ENCODE assay signal across 8 cellular contexts in genomic region chr10:133394064-133394663, GRCh38. TPM values are rescaled to one million over a fixed set of nuclear protein-coding genes. Genes with fewer than 3 reads are reported as not detected.
DNase-seq lines count a peak whose midpoint lies in the region; ATAC-seq, FAIRE-seq and TF ChIP-seq lines count a peak whose summit lies in the region.

Gene MTG1 (plus strand): TSS chr10:133394157. CDS start chr10:133394221, 64 bp downstream.

- no peaks in the 10 kb centered on the region for H3K27me3 ChIP-seq in NT2/D1 (ENCODE audit: insufficient read depth, insufficient read length)
- H3K27me3 ChIP-seq in endothelial cell of umbilical vein (ENCODE audit: control insufficient read depth in 2 of 2, insufficient read depth in 2 of 2, low read length in 2 of 2), result no peaks in the 10 kb centered on the region

- H3K4me2 ChIP-seq in endothelial cell of umbilical vein (ENCODE audit: insufficient read depth, low read length), result peak within 1 kb of the TSS; percentile 73

- peaks cover 2% of the 10 kb centered on the region for H3K4me1 ChIP-seq in NT2/D1 (ENCODE audit: insufficient read depth, insufficient read length)
- peaks cover 9% of the 10 kb centered on the region for H3K4me1 ChIP-seq in endothelial cell of umbilical vein (ENCODE audit: control insufficient read depth, extremely low read depth, insufficient read depth, low read length)

- ATAC-seq in GM19467 (IDR thresholded peaks at IDR 0.05; ENCODE audit: unreplicated experiment), result peak; percentile 70

- DNase-seq in COR-L47 (lab: John Stamatoyannopoulos, UW), result peak; percentile 80
- peak; percentile 94 for DNase-seq in HPDE6-E6E7 (ENCODE audit: extremely low spot score)
- DNase-seq in NT2/D1 (ENCODE audit: low read depth, low spot score), result peak; percentile 81
- peak; percentile 76 for DNase-seq in activated CD8-positive, alpha-beta memory T cell treated with anti-CD3 and anti-CD28 coated beads, Interleukin-2, amount 50 U/mL, for 24 hours (ENCODE audit: extremely low read depth)
- DNase-seq in endothelial cell of umbilical vein (ENCODE audit: low read depth, low spot score), result peak; percentile 90
- DNase-seq in midbrain (lab: John Stamatoyannopoulos, UW), result peak; percentile 97
- peak; percentile 94 to 99 for DNase-seq in stimulated activated CD8-positive, alpha-beta memory T cell treated with anti-CD3 and anti-CD28 coated beads, Interleukin-2, amount 100 ng/mL, for 48 hours (ENCODE audit: low read depth in 2 of 2)

- FAIRE-seq in endothelial cell of umbilical vein (lab: Jason Lieb, UNC), result peak; percentile 87

- POLR2A ChIA-PET in endothelial cell of umbilical vein (lab: Charles Lee), result no interaction called here

- peak; percentile 84 for TF ChIP-seq POLR2A in endothelial cell of umbilical vein (IDR thresholded peaks at IDR 0.05; ENCODE audit: low read depth, low read length)

- CTCF ChIA-PET in endothelial cell of umbilical vein (lab: Charles Lee), result no interaction called here

- H3K36me3 ChIP-seq in NT2/D1 (ENCODE audit: insufficient read depth, insufficient read length, low read length), result peaks cover 34% of the 10 kb centered on the region
- peaks cover 6 to 7% of the 10 kb centered on the region in 2 experiments for H3K36me3 ChIP-seq in endothelial cell of umbilical vein (ENCODE audit: control insufficient read depth in 2 of 2, extremely low read depth in 1 of 2, insufficient read depth in 2 of 2, low read length in 2 of 2)

- H3K9me1 ChIP-seq in endothelial cell of umbilical vein (replicated peaks; ENCODE audit: control insufficient read depth, extremely low read depth, insufficient read depth, low read length), result no peaks in the 10 kb centered on the region

- H3K4me3 ChIP-seq in NT2/D1 (ENCODE audit: insufficient read length, low read depth) (peak within 1 kb of the TSS; percentile 86), endothelial cell of umbilical vein (replicated peaks in 1 of 3; ENCODE audit: insufficient read depth in 1 of 3, low read depth in 1 of 3, low read length in 3 of 3) (peak within 1 kb of the TSS; percentile 46 to 83 (median 69))

- intact Hi-C loops in endothelial cell of umbilical vein (cut with micrococcal nuclease), result loop anchor here (1.0 to 5.0 kb wide), 4 partner anchors 16 to 87 kb away; partner anchors contain the start of genes ECHS1, TUBGCP2 and ZNF511

- H3K9ac ChIP-seq in NT2/D1 (ENCODE audit: insufficient read length, low read depth), result peak within 1 kb of the TSS; percentile 96
- H3K9ac ChIP-seq in endothelial cell of umbilical vein (replicated peaks; ENCODE audit: extremely low read depth, insufficient read depth, low read length), result peak within 1 kb of the TSS; percentile 76

- dilution Hi-C loops in endothelial cell of umbilical vein (cut with MboI; ENCODE audit: extremely low pct_ligation_motif_present, low sequenced_read_pairs), result no loop called here

- H4K20me1 ChIP-seq in endothelial cell of umbilical vein (replicated peaks; ENCODE audit: control insufficient read depth, extremely low read depth, insufficient read depth, low read length), result no peaks in the 10 kb centered on the region

- peak within 1 kb of the TSS; percentile 78 for H2AFZ ChIP-seq in endothelial cell of umbilical vein (ENCODE audit: low read depth, low read length)

- H3K79me2 ChIP-seq in endothelial cell of umbilical vein (ENCODE audit: control insufficient read depth, insufficient read depth, low read length), result peaks cover 31% of the 10 kb centered on the region

- TF ChIP-seq CTCF in endothelial cell of umbilical vein (IDR thresholded peaks at IDR 0.05; ENCODE audit: extremely low read depth in 1 of 2, insufficient read depth in 1 of 2, low read depth in 1 of 2, low read length in 2 of 2), result peak in 1 of 2 donors; percentile 9

- no TSS peak for BruUV-seq in endothelial cell of umbilical vein (replicated peaks; lab: Mats Ljungman, UMichigan)

- H3K27ac ChIP-seq in endothelial cell of umbilical vein (ENCODE audit: insufficient read depth, low read depth, low read length), result peak within 1 kb of the TSS; percentile 12

- H3K9me3 ChIP-seq in NT2/D1 (ENCODE audit: insufficient read depth, low read length) (no peaks in the 10 kb centered on the region), endothelial cell of umbilical vein (replicated peaks; ENCODE audit: control insufficient read depth, insufficient read depth, low read length) (no peaks in the 10 kb centered on the region)

TF ChIP-seq in endothelial cell of umbilical vein, 7 proteins besides CTCF, POLR2A, EP300 and RAD21:
- TF ChIP-seq FOS (IDR thresholded peaks at IDR 0.05; ENCODE audit: borderline replicate concordance, insufficient read depth, low read length), result no peak
- TF ChIP-seq MYC (IDR thresholded peaks at IDR 0.05; ENCODE audit: low read depth, low read length), result no peak
- TF ChIP-seq POLR2AphosphoS5 (IDR thresholded peaks at IDR 0.05; ENCODE audit: insufficient read depth, low read depth, low read length), result peak; percentile 96
- TF ChIP-seq, protein P1, sequence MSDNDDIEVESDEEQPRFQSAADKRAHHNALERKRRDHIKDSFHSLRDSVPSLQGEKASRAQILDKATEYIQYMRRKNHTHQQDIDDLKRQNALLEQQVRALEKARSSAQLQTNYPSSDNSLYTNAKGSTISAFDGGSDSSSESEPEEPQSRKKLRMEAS (IDR thresholded peaks at IDR 0.05; ENCODE audit: insufficient read depth, insufficient read length), result peak; percentile 51

RNA-seq across cellular contexts. Expression of gene MTG1, which starts in this region (rescaled TPM):
- total RNA-seq in endothelial cell of umbilical vein, result 60.2 and 66.5 TPM in 2 replicates
- polyA plus RNA-seq in endothelial cell of umbilical vein, result 83.4 and 91.6 TPM in 2 replicates
- polyA plus RNA-seq in endothelial cell of umbilical vein (2011; cell fraction: cytosol; rRNA removed), result 63.3 and 79.2 TPM in 2 replicates
- polyA plus RNA-seq in endothelial cell of umbilical vein (2011; cell fraction: nucleus; rRNA removed), result 199 and 209 TPM in 2 replicates
- polyA plus RNA-seq in endothelial cell of umbilical vein (2012), result 54.2 and 58.2 TPM in 2 replicates
- 49.8 and 55.6 TPM in 2 replicates for polyA minus RNA-seq in endothelial cell of umbilical vein
- polyA minus RNA-seq in endothelial cell of umbilical vein (2011; cell fraction: cytosol; rRNA and poly(A)+ RNA removed), result 24.6 TPM
- 49.9 and 57.7 TPM in 2 replicates for polyA minus RNA-seq in endothelial cell of umbilical vein (2011; cell fraction: nucleus; rRNA and poly(A)+ RNA removed)

Comparison
In these comparisons a context has a peak if more than half of its experiments do, and no peak if none do; other contexts are left out.
1. Peak in every context shown above with its lines: DNase-seq, ATAC-seq, H3K4me3 ChIP-seq and H3K27ac ChIP-seq.